Comparison of ENCODE assay signal across 17 cellular contexts in genomic region chr19:8044018-8044417, GRCh38. TPM values are rescaled to one million over a fixed set of nuclear protein-coding genes. Genes with fewer than 3 reads are reported as not detected.
DNase-seq lines count a peak whose midpoint lies in the region; TF ChIP-seq lines count a peak whose summit lies in the region.
"Had no signal": no experiment of that assay in that cellular context is flagged by ENCODE, and none has a peak within 500 bp of the region (broad histone marks: within the 10 kb centered on the region; RNA-seq: fewer than 3 reads in every experiment).

No MANE protein-coding gene starts in this region.

- H3K27ac Mint-ChIP-seq in type B pancreatic cell: no peak overlapping the region
- H3K27ac Mint-ChIP-seq: CD4-positive, alpha-beta T cell had no signal

- CTCF ChIA-PET in HEK293 (lab: Yijun Ruan, JAX): interaction anchor here (0.6 to 1.4 kb wide), 3 partner anchors 15 to 74 kb away, joined by 3 to 4 read pairs (median 3); no protein-coding TSS in a partner anchor

- no peak overlapping the region for H3K4me3 Mint-ChIP-seq in type B pancreatic cell
- H3K4me3 Mint-ChIP-seq: CD4-positive, alpha-beta T cell had no signal

- no peak overlapping the region for H3K18ac ChIP-seq in neuronal stem cell (ENCODE audit: low read length)

- peaks cover 4% of the 10 kb centered on the region for H3K4me1 Mint-ChIP-seq in type B pancreatic cell (ENCODE audit: unreplicated experiment)

- POLR2A ChIA-PET in HEK293 (lab: Yijun Ruan, JAX): no interaction called here

- H3K9me3 ChIP-seq in HEK293 (ENCODE audit: control insufficient read depth, insufficient read depth, low read depth, low read length) (no peaks in the 10 kb centered on the region), neuronal stem cell (replicated peaks in 1 of 2; ENCODE audit: control insufficient read depth in 2 of 2, insufficient read depth in 1 of 2, low read depth in 1 of 2, low read length in 2 of 2) (no peaks in the 10 kb centered on the region), spleen (no peaks in the 10 kb centered on the region)
- H3K9me3 ChIP-seq: BLaER1 had no signal

- peak; percentile 47 for DNase-seq in CD1c-positive myeloid dendritic cell (ENCODE audit: extremely low spot score)
- DNase-seq in neuronal stem cell (ENCODE audit: low spot score): no peak
- DNase-seq in spleen: peak; percentile 49
- no peak for DNase-seq in type B pancreatic cell (ENCODE audit: extremely low spot score, unreplicated experiment)
- DNase-seq in NK-92 (lab: John Stamatoyannopoulos, UW; ENCODE audit: unreplicated experiment): no peak
- no peak for DNase-seq in C1 segment of cervical spinal cord (lab: John Stamatoyannopoulos, UW)
- DNase-seq: 8988T; AML-193; CD4-positive, alpha-beta T cell; DMS153; DMS79 treated with DMSO at 0.1 percent for 48 hours; EL; GOT3; HCEC 1CT had no signal

- H3K9me3 Mint-ChIP-seq in type B pancreatic cell: no peaks in the 10 kb centered on the region
- H3K9me3 Mint-ChIP-seq: CD4-positive, alpha-beta T cell had no signal

- no peak overlapping the region for H2BK120ac ChIP-seq in neuronal stem cell (ENCODE audit: low read depth, low read length)

- no peak overlapping the region for H3K9ac ChIP-seq in neuronal stem cell (ENCODE audit: low read depth, low read length, poor library complexity)
- H3K9ac ChIP-seq: BLaER1 had no signal

- H4K8ac ChIP-seq in neuronal stem cell (ENCODE audit: low read depth, low read length): no peak overlapping the region

- peaks cover 7% of the 10 kb centered on the region for H3K27me3 Mint-ChIP-seq in type B pancreatic cell

- H3K4me2 ChIP-seq in neuronal stem cell (ENCODE audit: insufficient read depth, low read length, poor library complexity, severe bottlenecking): no peak overlapping the region
- H3K4me2 ChIP-seq: BLaER1 had no signal

- no peak for TF ChIP-seq POLR2A in spleen (IDR thresholded peaks at IDR 0.05)

- WGBS in neuronal stem cell (ENCODE audit: extremely low coverage in 2 of 2, insufficient read length in 2 of 2, insufficient replicate concordance in 1 of 2), 2 donors: no CpG with 5 or more reads among the region's 10 CpGs
- WGBS in spleen, 5 donors: 78 to 88% (median 86%) methylated on average over 10 of the region's 10 CpGs

- H4K91ac ChIP-seq in neuronal stem cell (ENCODE audit: low read depth, low read length, poor library complexity): no peak overlapping the region

- H2AFZ ChIP-seq in neuronal stem cell (ENCODE audit: low read length): no peak overlapping the region

- H2BK5ac ChIP-seq in neuronal stem cell (ENCODE audit: low read length): no peak overlapping the region

- intact Hi-C loops in spleen (cut with DNase I; ENCODE audit: low total_unique reads): no loop called here

- H2BK12ac ChIP-seq in neuronal stem cell (ENCODE audit: low read length): no peak overlapping the region

- H3K4me3 ChIP-seq in HEK293 (ENCODE audit: low read depth, low read length) (no peak overlapping the region), neuronal stem cell (ENCODE audit: low read length in 2 of 2) (no peak overlapping the region), spleen (no peak overlapping the region)
- H3K4me3 ChIP-seq: BLaER1 had no signal

- H3K36me3 ChIP-seq in HEK293 (ENCODE audit: control insufficient read depth in 2 of 2, insufficient read depth in 1 of 2, low read length in 2 of 2) (no peaks in the 10 kb centered on the region), neuronal stem cell (replicated peaks in 1 of 2; ENCODE audit: control insufficient read depth in 2 of 2, insufficient read depth in 2 of 2, low read length in 2 of 2) (no peaks in the 10 kb centered on the region), spleen (no peaks in the 10 kb centered on the region)
- H3K36me3 ChIP-seq: BLaER1 had no signal

- H3K23ac ChIP-seq in neuronal stem cell (ENCODE audit: low read depth, low read length, poor library complexity): no peak overlapping the region

- no peaks in the 10 kb centered on the region for H3K79me1 ChIP-seq in neuronal stem cell (ENCODE audit: low read depth, low read length)

- no peaks in the 10 kb centered on the region for H3K27me3 ChIP-seq in neuronal stem cell (ENCODE audit: control insufficient read depth in 3 of 3, insufficient read depth in 3 of 3, low read depth in 1 of 3, low read length in 3 of 3)
- peaks cover 0 to 6% (median 0%) of the 10 kb centered on the region in 7 donors for H3K27me3 ChIP-seq in spleen (replicated peaks in 1 of 7)
- H3K27me3 ChIP-seq: BLaER1 had no signal

- TF ChIP-seq CTCF in HEK293 (tag by site-specific recombination; IDR thresholded peaks at IDR 0.05) (no peak), spleen (IDR thresholded peaks at IDR 0.05 in 8 of 11, conservative IDR thresholded peaks at IDR 0.05 in 3 of 11) (no peak), type B pancreatic cell (conservative IDR thresholded peaks at IDR 0.05) (no peak)

- peak overlapping the region; percentile 86 for H2AK5ac ChIP-seq in neuronal stem cell (ENCODE audit: low read depth, low read length)

- H3K36me3 Mint-ChIP-seq in type B pancreatic cell: no peaks in the 10 kb centered on the region

- no peak overlapping the region for H3K14ac ChIP-seq in neuronal stem cell (ENCODE audit: low read length)

- no peaks in the 10 kb centered on the region; the same call in 1 of the 2 replicates for H3K4me1 ChIP-seq in HEK293 (ENCODE audit: control insufficient read depth, insufficient read depth, low read length)
- peaks cover 0 to 1% of the 10 kb centered on the region in 2 donors for H3K4me1 ChIP-seq in neuronal stem cell (ENCODE audit: control insufficient read depth in 2 of 2, insufficient read depth in 1 of 2, low read depth in 1 of 2, low read length in 2 of 2)
- no peaks in the 10 kb centered on the region for H3K4me1 ChIP-seq in spleen

- no peak overlapping the region for H3K4ac ChIP-seq in neuronal stem cell (ENCODE audit: low read length)

- no peak overlapping the region for H2BK15ac ChIP-seq in neuronal stem cell (ENCODE audit: low read length)

- no peak overlapping the region for H3K27ac ChIP-seq in HEK293 (ENCODE audit: extremely low read depth, low read depth, low read length)
- no peak overlapping the region for H3K27ac ChIP-seq in neuronal stem cell (replicated peaks; ENCODE audit: low read length)
- H3K27ac ChIP-seq in spleen: no peak overlapping the region
- H3K27ac ChIP-seq: BLaER1 had no signal

TF ChIP-seq in HEK293, 187 proteins besides CTCF, POLR2A, EP300 and RAD21:
- TF ChIP-seq SCRT2 (tag by site-specific recombination; IDR thresholded peaks at IDR 0.05) (no peak), ZNF155 (tag by site-specific recombination; IDR thresholded peaks at IDR 0.05) (no peak), ZFHX2 (tag by site-specific recombination; conservative IDR thresholded peaks at IDR 0.05) (peak; percentile 18; the same call in 1 of the 2 replicates), EGR2 (tag by site-specific recombination; IDR thresholded peaks at IDR 0.05; ENCODE audit: low read depth) (peak; percentile 64), ZNF248 (tag by site-specific recombination; IDR thresholded peaks at IDR 0.05) (no peak)

RNA-seq across cellular contexts. Expression of gene CCL25, which starts 8.5 kb away (rescaled TPM):
- polyA plus RNA-seq in neuronal stem cell (2013, experiment 1 of 2): 0.36 TPM
- polyA plus RNA-seq in neuronal stem cell (2013, experiment 2 of 2): 0.60 TPM
- 1 to 10 TPM in 1 of 7 donors, under 1 TPM in 2, not detected in 4; 0.55 to 1.2 (median 0.77) TPM for total RNA-seq in spleen
- under 1 TPM; 0.42 to 0.78 (median 0.51) TPM for polyA plus RNA-seq in spleen
- 1.4 and 5.6 TPM in 2 replicates for total RNA-seq in type B pancreatic cell (ENCODE audit: low replicate concordance)
- total RNA-seq: CD4-positive, alpha-beta T cell; HepG2 had no signal
- polyA plus RNA-seq: HepG2 had no signal

RNA-seq across cellular contexts. Expression of gene ELAVL1, which starts 38.6 kb away (rescaled TPM):
- 102 TPM for polyA plus RNA-seq in neuronal stem cell (2013, experiment 1 of 2)
- 99.9 TPM for polyA plus RNA-seq in neuronal stem cell (2013, experiment 2 of 2)
- total RNA-seq in spleen (10 to 100 TPM; 28.2 to 66.7 (median 52.9) TPM), type B pancreatic cell (ENCODE audit: low replicate concordance) (92.1 and 124 TPM in 2 replicates)
- 10 to 100 TPM; 13.5 to 21.2 (median 18.9) TPM for polyA plus RNA-seq in spleen

Comparison
In these comparisons a context has a peak if more than half of its experiments do, and no peak if none do; other contexts are left out.
1. DNase-seq: peak in CD1c-positive myeloid dendritic cell (single experiment) and spleen (single experiment); none in neuronal stem cell (single experiment), type B pancreatic cell (single experiment), NK-92 (single experiment) and C1 segment of cervical spinal cord (0 of 14).